ENCODE assay signal across 15 cellular contexts in genomic region chr15:78058401-78058935, GRCh38. TPM values are rescaled to one million over a fixed set of nuclear protein-coding genes. Genes with fewer than 3 reads are reported as not detected.
DNase-seq lines count a peak whose midpoint lies in the region; ATAC-seq and TF ChIP-seq lines count a peak whose summit lies in the region.
"Had no signal": no experiment of that assay in that cellular context is flagged by ENCODE, and none has a peak within 500 bp of the region (broad histone marks: within the 10 kb centered on the region; RNA-seq: fewer than 3 reads in every experiment).

No MANE protein-coding gene starts in this region.

- no peak overlapping the region for H3K4me2 ChIP-seq in mammary epithelial cell (ENCODE audit: insufficient read depth, low read depth, low read length)

- H3K27me3 Mint-ChIP-seq in MCF 10A (ENCODE audit: insufficient read depth, unreplicated experiment) (no peaks in the 10 kb centered on the region), mesothelial cell of epicardium (ENCODE audit: low read depth) (no peaks in the 10 kb centered on the region)
- H3K27me3 Mint-ChIP-seq in activated naive CD8-positive, alpha-beta T cell treated with anti-CD3 and anti-CD28 coated beads, Interleukin-2, amount 10 ng/mL, durations not matched to agents 7 days and 5 days: no peaks in the 10 kb centered on the region

- ATAC-seq in activated naive CD8-positive, alpha-beta T cell treated with anti-CD3 and anti-CD28 coated beads, Interleukin-2, amount 10 ng/mL, durations not matched to agents 7 days and 5 days (ENCODE audit: low read depth): no peak
- ATAC-seq in upper lobe of right lung (no peak), GM19351 (IDR thresholded peaks at IDR 0.05; ENCODE audit: unreplicated experiment) (no peak), HG03432 (IDR thresholded peaks at IDR 0.05; ENCODE audit: unreplicated experiment) (no peak)

- TF ChIP-seq CTCF in MCF 10A (IDR thresholded peaks at IDR 0.05; ENCODE audit: unreplicated experiment) (no peak), mammary epithelial cell (conservative IDR thresholded peaks at IDR 0.05 in 1 of 2, IDR thresholded peaks at IDR 0.05 in 1 of 2; ENCODE audit: extremely low read depth in 1 of 2, insufficient read depth in 1 of 2, low read depth in 1 of 2, low read length in 2 of 2) (no peak), mesothelial cell of epicardium (IDR thresholded peaks at IDR 0.05; ENCODE audit: unreplicated experiment) (no peak), upper lobe of right lung (IDR thresholded peaks at IDR 0.05) (no peak)

- no TSS peak for BruUV-seq in MCF 10A (replicated peaks; lab: Mats Ljungman, UMichigan)
- no TSS peak for BruUV-seq in mammary epithelial cell (replicated peaks; lab: Mats Ljungman, UMichigan)

- no peak overlapping the region for H2AFZ ChIP-seq in mammary epithelial cell (ENCODE audit: low read depth, low read length)

- dilution Hi-C loops in mammary epithelial cell (cut with HindIII; ENCODE audit: low sequenced_read_pairs): loop anchor here (5.0 kb wide), 1 partner anchor 34 kb away; the partner anchor contains the start of gene SH2D7

- H3K9ac ChIP-seq in mammary epithelial cell (ENCODE audit: insufficient read depth, low read length): no peak overlapping the region

- H3K9me3 ChIP-seq in mammary epithelial cell (replicated peaks; ENCODE audit: insufficient read depth, low read length) (no peaks in the 10 kb centered on the region), upper lobe of right lung (no peaks in the 10 kb centered on the region)
- H3K9me3 ChIP-seq: thoracic aorta had no signal

- 94% methylated on average over 9 of the region's 10 CpGs for WGBS in mammary epithelial cell (ENCODE audit: low coverage, missing lambda C conversion rate)

- H4K20me1 ChIP-seq in mammary epithelial cell (ENCODE audit: insufficient read depth, low read length): no peaks in the 10 kb centered on the region

- H3K4me1 ChIP-seq in mammary epithelial cell (ENCODE audit: insufficient read depth, low read length) (peaks cover 21% of the 10 kb centered on the region), upper lobe of right lung (peaks cover 89% of the 10 kb centered on the region)

- no peak overlapping the region for H3K4me3 Mint-ChIP-seq in MCF 10A (ENCODE audit: unreplicated experiment)
- H3K4me3 Mint-ChIP-seq in activated naive CD8-positive, alpha-beta T cell treated with anti-CD3 and anti-CD28 coated beads, Interleukin-2, amount 10 ng/mL, durations not matched to agents 7 days and 5 days: no peak overlapping the region
- H3K4me3 Mint-ChIP-seq in mesothelial cell of epicardium: no peak overlapping the region
- H3K4me3 Mint-ChIP-seq: neural crest cell had no signal

- intact Hi-C loops in MCF 10A (cut with micrococcal nuclease) (no loop called here), mammary epithelial cell (cut with micrococcal nuclease) (no loop called here), upper lobe of right lung (cut with DNase I) (no loop called here)

- peaks cover 7% of the 10 kb centered on the region for H3K36me3 Mint-ChIP-seq in MCF 10A (ENCODE audit: insufficient read depth, unreplicated experiment)
- H3K36me3 Mint-ChIP-seq in activated naive CD8-positive, alpha-beta T cell treated with anti-CD3 and anti-CD28 coated beads, Interleukin-2, amount 10 ng/mL, durations not matched to agents 7 days and 5 days: peaks cover 15% of the 10 kb centered on the region
- H3K36me3 Mint-ChIP-seq in mesothelial cell of epicardium: no peaks in the 10 kb centered on the region

- in situ Hi-C loops in mammary epithelial cell (cut with MboI; ENCODE audit: low sequenced_read_pairs in 2 of 2): no loop called here

- no peaks in the 10 kb centered on the region for H3K27me3 ChIP-seq in mammary epithelial cell (ENCODE audit: insufficient read depth, low read length)
- H3K27me3 ChIP-seq in upper lobe of right lung: no peaks in the 10 kb centered on the region

- DNase-seq in MCF 10A (ENCODE audit: unreplicated experiment) (no peak), mammary epithelial cell (no peak), mesothelial cell of epicardium (ENCODE audit: low spot score in 2 of 2, unreplicated experiment in 2 of 2) (no peak), upper lobe of right lung (no peak), NCI-H82 treated with DMSO at 0.1 percent for 48 hours (lab: John Stamatoyannopoulos, UW; ENCODE audit: unreplicated experiment) (no peak)
- DNase-seq in activated naive CD8-positive, alpha-beta T cell treated with anti-CD3 and anti-CD28 coated beads, Interleukin-2, amount 10 ng/mL, durations not matched to agents 7 days and 5 days: no peak
- DNase-seq: activated T-cell treated with anti-CD3 and anti-CD28 coated beads for 4 hours; cortex of kidney; hippocampal formation; stimulated activated CD4-positive, alpha-beta T cell treated with anti-CD3 and anti-CD28 coated beads, Interleukin-2, amount 100 ng/mL, for 48 hours had no signal

- H3K4me1 Mint-ChIP-seq in MCF 10A (ENCODE audit: insufficient read depth, unreplicated experiment) (peaks cover 26% of the 10 kb centered on the region), mesothelial cell of epicardium (peaks cover 24% of the 10 kb centered on the region)
- H3K4me1 Mint-ChIP-seq in activated naive CD8-positive, alpha-beta T cell treated with anti-CD3 and anti-CD28 coated beads, Interleukin-2, amount 10 ng/mL, durations not matched to agents 7 days and 5 days: peaks cover 67% of the 10 kb centered on the region

- H3K79me2 ChIP-seq in mammary epithelial cell (ENCODE audit: insufficient read depth, low read length): peaks cover 78% of the 10 kb centered on the region

- H3K27ac ChIP-seq in mammary epithelial cell (ENCODE audit: insufficient read depth, low read depth, low read length) (no peak overlapping the region), upper lobe of right lung (peak overlapping the region; percentile 74)

- H3K4me3 ChIP-seq in mammary epithelial cell (replicated peaks in 1 of 3; ENCODE audit: insufficient read depth in 1 of 3, low read depth in 2 of 3, low read length in 3 of 3): no peak overlapping the region
- no peak overlapping the region for H3K4me3 ChIP-seq in upper lobe of right lung
- H3K4me3 ChIP-seq: thoracic aorta had no signal

- H3K9me3 Mint-ChIP-seq in MCF 10A (ENCODE audit: unreplicated experiment) (no peaks in the 10 kb centered on the region), mesothelial cell of epicardium (no peaks in the 10 kb centered on the region)
- H3K9me3 Mint-ChIP-seq in activated naive CD8-positive, alpha-beta T cell treated with anti-CD3 and anti-CD28 coated beads, Interleukin-2, amount 10 ng/mL, durations not matched to agents 7 days and 5 days: no peaks in the 10 kb centered on the region
- H3K9me3 Mint-ChIP-seq: neural crest cell had no signal

- POLR2A ChIA-PET in MCF 10A (lab: Yijun Ruan, JAX): interaction anchor here (0.9 to 2.5 kb wide), 3 partner anchors 9 to 91 kb away, joined by 7 to 9 read pairs (median 8); partner anchors contain the start of gene IDH3A
- POLR2A ChIA-PET in activated naive CD8-positive, alpha-beta T cell treated with anti-CD3 and anti-CD28 coated beads, Interleukin-2, amount 10 ng/mL, durations not matched to agents 7 days and 5 days (lab: Charles Lee): interaction anchor here (1.1 to 2.1 kb wide), 3 partner anchors 9 to 16 kb away, joined by 3 to 6 read pairs (median 3); no protein-coding TSS in a partner anchor

- CTCF ChIA-PET in MCF 10A (lab: Yijun Ruan, JAX): interaction anchor here (0.7 to 2.4 kb wide), 5 partner anchors 9 to 92 kb away, joined by 3 to 10 read pairs (median 4); no protein-coding TSS in a partner anchor
- CTCF ChIA-PET in mammary epithelial cell (lab: Charles Lee; ENCODE audit: low non-redundant PET): no interaction called here

- peak overlapping the region; percentile 91 for H3K27ac Mint-ChIP-seq in MCF 10A (ENCODE audit: low read depth, unreplicated experiment)
- peak overlapping the region; percentile 82 for H3K27ac Mint-ChIP-seq in activated naive CD8-positive, alpha-beta T cell treated with anti-CD3 and anti-CD28 coated beads, Interleukin-2, amount 10 ng/mL, durations not matched to agents 7 days and 5 days
- H3K27ac Mint-ChIP-seq in mesothelial cell of epicardium: peak overlapping the region; percentile 23

- H3K36me3 ChIP-seq in mammary epithelial cell (ENCODE audit: insufficient read depth, low read length) (no peaks in the 10 kb centered on the region), upper lobe of right lung (peaks cover 6% of the 10 kb centered on the region)

RNA-seq across cellular contexts. Expression of gene TBC1D2B, which starts 19.0 kb away (rescaled TPM):
- total RNA-seq in MCF 10A (2022) (21.2 and 21.6 TPM in 2 replicates), mammary epithelial cell (10 to 100 TPM; 15.7 to 24.0 TPM), mesothelial cell of epicardium (33.8 to 39.8 TPM (median 38.5 TPM) in 3 replicates), upper lobe of right lung (88.7 TPM)
- 11.8 TPM for polyA plus RNA-seq in mammary epithelial cell
- polyA minus RNA-seq in mammary epithelial cell: 10.3 TPM
- 100 to 1,000 TPM; 123 to 125 TPM for total RNA-seq in activated naive CD8-positive, alpha-beta T cell treated with anti-CD3 and anti-CD28 coated beads, Interleukin-2, amount 10 ng/mL, durations not matched to agents 7 days and 5 days

RNA-seq across cellular contexts. Expression of gene SH2D7, which starts 33.9 kb away (rescaled TPM):
- total RNA-seq in MCF 10A (2022) (not detected in 2 replicates), mammary epithelial cell (not detected), mesothelial cell of epicardium (not detected in 3 replicates), upper lobe of right lung (not detected)
- not detected for polyA plus RNA-seq in mammary epithelial cell
- not detected for polyA minus RNA-seq in mammary epithelial cell
- total RNA-seq in activated naive CD8-positive, alpha-beta T cell treated with anti-CD3 and anti-CD28 coated beads, Interleukin-2, amount 10 ng/mL, durations not matched to agents 7 days and 5 days: under 1 TPM in 1 of 2 experiments, not detected in 1; 0.11 TPM
- total RNA-seq: neural crest cell, thoracic aorta had no signal
- polyA plus RNA-seq: BJ had no signal

Comparison
In these comparisons a context has a peak if more than half of its experiments do, and no peak if none do; other contexts are left out.
1. H3K27ac Mint-ChIP-seq: peak in every context shown above with its lines; median percentile 91 in MCF 10A; 82 in activated naive CD8-positive, alpha-beta T cell treated with anti-CD3 and anti-CD28 coated beads, Interleukin-2, amount 10 ng/mL, durations not matched to agents 7 days and 5 days; 23 in mesothelial cell of epicardium.